31 cellular contexts compared by ENCODE assay signal in genomic region chr9:91496351-91496750, GRCh38.
DNase-seq lines count a peak whose midpoint lies in the region; ATAC-seq and TF ChIP-seq lines count a peak whose summit lies in the region.
"Had no signal": no experiment of that assay in that cellular context is flagged by ENCODE, and none has a peak within 500 bp of the region (broad histone marks: within the 10 kb centered on the region; RNA-seq: fewer than 3 reads in every experiment).

No MANE protein-coding gene starts in this region.

- no peak overlapping the region for H3K18ac ChIP-seq in neuronal stem cell (ENCODE audit: low read length)

- H3K23ac ChIP-seq in neuronal stem cell (ENCODE audit: low read depth, low read length, poor library complexity) = no peak overlapping the region

- no peaks in the 10 kb centered on the region for H3K27me3 ChIP-seq in GM23248 (replicated peaks; ENCODE audit: insufficient read depth)
- no peaks in the 10 kb centered on the region for H3K27me3 ChIP-seq in hepatocyte
- H3K27me3 ChIP-seq in skeletal muscle satellite cell (ENCODE audit: control insufficient read depth, insufficient read depth, low read length) = no peaks in the 10 kb centered on the region
- no peaks in the 10 kb centered on the region for H3K27me3 ChIP-seq in neuronal stem cell (ENCODE audit: control insufficient read depth in 3 of 3, insufficient read depth in 3 of 3, low read depth in 1 of 3, low read length in 3 of 3)
- H3K27me3 ChIP-seq: cardiac muscle cell, colonic mucosa had no signal

- H3K14ac ChIP-seq in neuronal stem cell (ENCODE audit: low read length) = no peak overlapping the region

- H2BK15ac ChIP-seq in neuronal stem cell (ENCODE audit: low read length) = no peak overlapping the region

- H3K27ac ChIP-seq in GM23248 = peak overlapping the region; percentile 96
- peak overlapping the region; percentile 25 for H3K27ac ChIP-seq in hepatocyte
- H3K27ac ChIP-seq in neuronal stem cell (replicated peaks; ENCODE audit: low read length) = no peak overlapping the region
- H3K27ac ChIP-seq: cardiac muscle cell, colonic mucosa, left ventricle myocardium inferior, prostate gland, RWPE1 had no signal

- no peak overlapping the region for H3K4me3 ChIP-seq in GM23248
- no peak overlapping the region for H3K4me3 ChIP-seq in astrocyte of the spinal cord (ENCODE audit: low read depth, low read length)
- H3K4me3 ChIP-seq in hepatocyte = no peak overlapping the region
- no peak overlapping the region for H3K4me3 ChIP-seq in skeletal muscle satellite cell (ENCODE audit: low read length)
- H3K4me3 ChIP-seq in neuronal stem cell (ENCODE audit: low read length in 2 of 2) = no peak overlapping the region
- H3K4me3 ChIP-seq: cardiac muscle cell, colonic mucosa, left ventricle myocardium inferior, prostate gland had no signal

- H3K4me2 ChIP-seq in GM23248 (ENCODE audit: unreplicated experiment) = peak overlapping the region; percentile 55
- H3K4me2 ChIP-seq in hepatocyte = no peak overlapping the region
- H3K4me2 ChIP-seq in skeletal muscle satellite cell (ENCODE audit: low read length) = no peak overlapping the region
- no peak overlapping the region for H3K4me2 ChIP-seq in neuronal stem cell (ENCODE audit: insufficient read depth, low read length, poor library complexity, severe bottlenecking)

- H3K9ac ChIP-seq in GM23248 (peak overlapping the region; percentile 80), skeletal muscle satellite cell (ENCODE audit: low read depth, low read length) (peak overlapping the region; percentile 57), neuronal stem cell (ENCODE audit: low read depth, low read length, poor library complexity) (no peak overlapping the region)

- H4K20me1 ChIP-seq in GM23248 (ENCODE audit: insufficient read depth) (no peaks in the 10 kb centered on the region), hepatocyte (ENCODE audit: insufficient read depth, poor library complexity, severe bottlenecking) (no peaks in the 10 kb centered on the region)

- no peak overlapping the region for H2BK5ac ChIP-seq in neuronal stem cell (ENCODE audit: low read length)

- H3K4me1 ChIP-seq in GM23248 (ENCODE audit: insufficient read depth) (peaks cover 34% of the 10 kb centered on the region), hepatocyte (ENCODE audit: insufficient read depth) (no peaks in the 10 kb centered on the region), skeletal muscle satellite cell (ENCODE audit: control insufficient read depth, insufficient read depth, low read length) (peaks cover 30% of the 10 kb centered on the region), neuronal stem cell (ENCODE audit: control insufficient read depth in 2 of 2, insufficient read depth in 1 of 2, low read depth in 1 of 2, low read length in 2 of 2) (peaks cover 0 to 5% of the 10 kb centered on the region in 2 donors)
- H3K4me1 ChIP-seq: colonic mucosa, left ventricle myocardium inferior, prostate gland had no signal

- H3K36me3 ChIP-seq in GM23248 (ENCODE audit: low read depth) (no peaks in the 10 kb centered on the region), hepatocyte (replicated peaks; ENCODE audit: insufficient read depth, low read depth) (no peaks in the 10 kb centered on the region), skeletal muscle satellite cell (ENCODE audit: insufficient read depth, low read length) (no peaks in the 10 kb centered on the region), neuronal stem cell (replicated peaks in 1 of 2; ENCODE audit: control insufficient read depth in 2 of 2, insufficient read depth in 2 of 2, low read length in 2 of 2) (no peaks in the 10 kb centered on the region)
- H3K36me3 ChIP-seq: cardiac muscle cell, colonic mucosa, left ventricle myocardium inferior, prostate gland had no signal

- H2BK12ac ChIP-seq in neuronal stem cell (ENCODE audit: low read length) = no peak overlapping the region

- H2AFZ ChIP-seq in GM23248 (0 out of 2 replicates have a peak overlapping the region, but pooled peaks have one; percentile 10), hepatocyte (no peak overlapping the region), neuronal stem cell (ENCODE audit: low read length) (no peak overlapping the region)

- 61 to 68% methylated on average over 7 of the region's 7 CpGs for WGBS in GM23248 (ENCODE audit: low coverage in 1 of 2, low lambda C conversion rate in 2 of 2, missing lambda C conversion rate in 2 of 2), 2 experiments
- WGBS in hepatocyte (ENCODE audit: low lambda C conversion rate, missing lambda C conversion rate) = 88% methylated on average over 7 of the region's 7 CpGs
- WGBS in neuronal stem cell (ENCODE audit: extremely low coverage in 2 of 2, insufficient read length in 2 of 2, insufficient replicate concordance in 1 of 2), 2 donors = no CpG with 5 or more reads among the region's 7 CpGs

- H3K79me2 ChIP-seq in GM23248 (ENCODE audit: insufficient read depth) (no peaks in the 10 kb centered on the region), hepatocyte (no peaks in the 10 kb centered on the region)

- TF ChIP-seq CTCF in astrocyte of the spinal cord (IDR thresholded peaks at IDR 0.05; ENCODE audit: low read depth, low read length) = no peak
- TF ChIP-seq CTCF in hepatocyte (IDR thresholded peaks at IDR 0.05; ENCODE audit: poor library complexity) = no peak

- no peak overlapping the region for H3K4ac ChIP-seq in neuronal stem cell (ENCODE audit: low read length)

- no peak overlapping the region for H4K91ac ChIP-seq in neuronal stem cell (ENCODE audit: low read depth, low read length, poor library complexity)

- H2AK5ac ChIP-seq in neuronal stem cell (ENCODE audit: low read depth, low read length) = no peak overlapping the region

- H3K9me2 ChIP-seq in GM23248 (ENCODE audit: insufficient read depth) (no peaks in the 10 kb centered on the region), hepatocyte (replicated peaks; ENCODE audit: insufficient read depth) (no peaks in the 10 kb centered on the region)

- in situ Hi-C loops in GM23248 (cut with MboI) (no loop called here), astrocyte of the spinal cord (cut with HindIII; ENCODE audit: low sequenced_read_pairs) (no loop called here)

- no peak overlapping the region for H2BK120ac ChIP-seq in neuronal stem cell (ENCODE audit: low read depth, low read length)

- H3K79me1 ChIP-seq in neuronal stem cell (ENCODE audit: low read depth, low read length) = no peaks in the 10 kb centered on the region

- ATAC-seq in GM18868 (IDR thresholded peaks at IDR 0.05; ENCODE audit: unreplicated experiment) (no peak), HG03039 (IDR thresholded peaks at IDR 0.05; ENCODE audit: unreplicated experiment) (no peak)
- ATAC-seq: activated CD8-positive, alpha-beta memory T cell treated with anti-CD3 and anti-CD28 coated beads, Interleukin-2, amount 10 ng/mL, durations not matched to agents 7 days and 5 days; activated T-cell treated with anti-CD3 and anti-CD28 coated beads, Interleukin-2, amount 50 U/mL, for 4 hours; naive thymus-derived CD4-positive, alpha-beta T cell; sciatic nerve; stimulated activated effector memory CD8-positive, alpha-beta T cell treated with anti-CD3 and anti-CD28 coated beads, Interleukin-12 subunit alpha, Interleukin-12 subunit beta, amount 100 ng/mL, for 72 hours had no signal

- H3K9me3 ChIP-seq in GM23248 (ENCODE audit: low read depth) = no peaks in the 10 kb centered on the region
- no peaks in the 10 kb centered on the region for H3K9me3 ChIP-seq in hepatocyte (ENCODE audit: low read depth)
- no peaks in the 10 kb centered on the region for H3K9me3 ChIP-seq in skeletal muscle satellite cell (replicated peaks; ENCODE audit: low read length)
- H3K9me3 ChIP-seq in neuronal stem cell (replicated peaks in 1 of 2; ENCODE audit: control insufficient read depth in 2 of 2, insufficient read depth in 1 of 2, low read depth in 1 of 2, low read length in 2 of 2) = no peaks in the 10 kb centered on the region
- H3K9me3 ChIP-seq: colonic mucosa, left ventricle myocardium inferior, prostate gland had no signal

- no peak overlapping the region for H4K8ac ChIP-seq in neuronal stem cell (ENCODE audit: low read depth, low read length)

- DNase-seq in GM23248 (no peak), astrocyte of the spinal cord (ENCODE audit: low read depth, low spot score) (peak; percentile 37), hepatocyte (ENCODE audit: low spot score) (no peak), D341Med (ENCODE audit: low spot score) (no peak), neuronal stem cell (ENCODE audit: low spot score) (no peak)
- DNase-seq: activated B cell treated with CpG ODN at 0.5 μM for 24 hours; activated CD8-positive, alpha-beta memory T cell treated with anti-CD3 and anti-CD28 coated beads, Interleukin-2, amount 10 ng/mL, durations not matched to agents 7 days and 5 days; activated T-cell treated with anti-CD3 and anti-CD28 coated beads, Interleukin-2, amount 50 U/mL, for 4 hours; AML-193; CD4-positive, CD25-positive, alpha-beta regulatory T cell; colonic mucosa; DND-41; effector CD8-positive, alpha-beta T cell; foreskin fibroblast; GF-D8; head of caudate nucleus; KG1; left ventricle myocardium inferior; MM.1S; naive thymus-derived CD4-positive, alpha-beta T cell; NCI-H2029 treated with DMSO at 0.1 percent for 48 hours; NCI-H524 treated with DMSO at 0.1 percent for 48 hours; OCI-M1 had no signal

- peaks cover 30% of the 10 kb centered on the region for H3F3A ChIP-seq in GM23248 (ENCODE audit: insufficient read depth)
